In genomic region chr16:30185141-30185682, GRCh38 we compare ENCODE assay signal across 8 cellular contexts. TPM values are rescaled to one million over a fixed set of nuclear protein-coding genes. Genes with fewer than 3 reads are reported as not detected.
A peak's percentile ranks its signal among the peaks of the same experiment; 100 is the strongest.
DNase-seq lines count a peak whose midpoint lies in the region; ATAC-seq and TF ChIP-seq lines count a peak whose summit lies in the region.

No MANE protein-coding gene starts in this region.

- WGBS in heart right ventricle, 2 donors = 85 to 88% methylated on average over 12 of the region's 12 CpGs

- no peak for TF ChIP-seq CTCF in heart right ventricle (IDR thresholded peaks at IDR 0.05)

- H3K4me3 ChIP-seq in heart right ventricle = peak overlapping the region in 7 of 10 donors; percentile 51 to 85 (median 68)

- peak overlapping the region; percentile 98 for H3K27ac Mint-ChIP-seq in T-helper 1 cell treated with Interleukin-12 subunit alpha and Interleukin-12 subunit beta and Interleukin-4 antibody, amounts not matched to agents 30 μg/mL and 1 μg/mL, for 36 hours
- H3K27ac Mint-ChIP-seq in stimulated activated naive B cell treated with anti-CD40 and anti-IgM and Interleukin-4, amounts not matched to agents 10 μg/mL and 1 μg/mL and 100 μg/mL, for 72 hours = peak overlapping the region; percentile 99

- peaks cover 0 to 51% (median 10%) of the 10 kb centered on the region in 9 donors for H3K4me1 ChIP-seq in heart right ventricle

- no peaks in the 10 kb centered on the region for H3K27me3 ChIP-seq in heart right ventricle

- no peaks in the 10 kb centered on the region for H3K27me3 Mint-ChIP-seq in T-helper 1 cell treated with Interleukin-12 subunit alpha and Interleukin-12 subunit beta and Interleukin-4 antibody, amounts not matched to agents 30 μg/mL and 1 μg/mL, for 36 hours (ENCODE audit: low read depth)
- H3K27me3 Mint-ChIP-seq in stimulated activated naive B cell treated with anti-CD40 and anti-IgM and Interleukin-4, amounts not matched to agents 10 μg/mL and 1 μg/mL and 100 μg/mL, for 72 hours = no peaks in the 10 kb centered on the region

- H3K9me3 Mint-ChIP-seq in T-helper 1 cell treated with Interleukin-12 subunit alpha and Interleukin-12 subunit beta and Interleukin-4 antibody, amounts not matched to agents 30 μg/mL and 1 μg/mL, for 36 hours = no peaks in the 10 kb centered on the region
- H3K9me3 Mint-ChIP-seq in stimulated activated naive B cell treated with anti-CD40 and anti-IgM and Interleukin-4, amounts not matched to agents 10 μg/mL and 1 μg/mL and 100 μg/mL, for 72 hours = no peaks in the 10 kb centered on the region

- H3K4me1 Mint-ChIP-seq in T-helper 1 cell treated with Interleukin-12 subunit alpha and Interleukin-12 subunit beta and Interleukin-4 antibody, amounts not matched to agents 30 μg/mL and 1 μg/mL, for 36 hours (ENCODE audit: low read depth) = peaks cover 28% of the 10 kb centered on the region
- H3K4me1 Mint-ChIP-seq in stimulated activated naive B cell treated with anti-CD40 and anti-IgM and Interleukin-4, amounts not matched to agents 10 μg/mL and 1 μg/mL and 100 μg/mL, for 72 hours = peaks cover 37 to 55% of the 10 kb centered on the region in 2 donors

- intact Hi-C loops in heart right ventricle (cut with DNase I) = no loop called here

- no peaks in the 10 kb centered on the region for H3K9me3 ChIP-seq in heart right ventricle

- ATAC-seq in GM19455 (IDR thresholded peaks at IDR 0.05; ENCODE audit: unreplicated experiment) (peak; percentile 0), heart right ventricle (peak in 3 of 8 donors; percentile 1 to 2 (median 1)), HG02840 (IDR thresholded peaks at IDR 0.05; ENCODE audit: low FRiP score, unreplicated experiment) (no peak), HG03432 (IDR thresholded peaks at IDR 0.05; ENCODE audit: unreplicated experiment) (no peak)
- ATAC-seq in stimulated activated naive B cell treated with anti-CD40 and anti-IgM and Interleukin-4, amounts not matched to agents 10 μg/mL and 1 μg/mL and 100 μg/mL, for 72 hours (replicated peaks) = peak; percentile 1 to 3

- H3K27ac ChIP-seq in heart right ventricle = peak overlapping the region in 5 of 10 donors; percentile 39 to 96 (median 56)

- peaks cover 0 to 31% (median 0%) of the 10 kb centered on the region in 9 donors for H3K36me3 ChIP-seq in heart right ventricle

- peaks cover 38% of the 10 kb centered on the region for H3K36me3 Mint-ChIP-seq in T-helper 1 cell treated with Interleukin-12 subunit alpha and Interleukin-12 subunit beta and Interleukin-4 antibody, amounts not matched to agents 30 μg/mL and 1 μg/mL, for 36 hours (ENCODE audit: low read depth)
- H3K36me3 Mint-ChIP-seq in stimulated activated naive B cell treated with anti-CD40 and anti-IgM and Interleukin-4, amounts not matched to agents 10 μg/mL and 1 μg/mL and 100 μg/mL, for 72 hours = peaks cover 42 to 47% of the 10 kb centered on the region in 2 donors

- peak overlapping the region; percentile 100 for H3K4me3 Mint-ChIP-seq in T-helper 1 cell treated with Interleukin-12 subunit alpha and Interleukin-12 subunit beta and Interleukin-4 antibody, amounts not matched to agents 30 μg/mL and 1 μg/mL, for 36 hours
- H3K4me3 Mint-ChIP-seq in stimulated activated naive B cell treated with anti-CD40 and anti-IgM and Interleukin-4, amounts not matched to agents 10 μg/mL and 1 μg/mL and 100 μg/mL, for 72 hours = peak overlapping the region; percentile 98 to 99

- DNase-seq in heart right ventricle = peak; percentile 7 to 18
- DNase-seq in stimulated activated naive B cell treated with anti-CD40 and anti-IgM and Interleukin-4, amounts not matched to agents 10 μg/mL and 1 μg/mL and 100 μg/mL, for 72 hours = peak; percentile 31
- DNase-seq in D341Med (ENCODE audit: low spot score) = no peak
- no peak for DNase-seq in retina

RNA-seq across cellular contexts. Expression of gene CORO1A, which starts 1.8 kb away (rescaled TPM):
- 10 to 100 TPM in 3 of 10 donors, 1 to 10 TPM in 7; 3.3 to 54.6 (median 5.5) TPM for total RNA-seq in heart right ventricle
- 10 to 100 TPM; 11.5 to 15.3 TPM for polyA plus RNA-seq in heart right ventricle

RNA-seq across cellular contexts. Expression of gene BOLA2B, which starts 8.3 kb away (rescaled TPM):
- 10 to 100 TPM; 38.2 to 74.4 (median 55.8) TPM for total RNA-seq in heart right ventricle
- polyA plus RNA-seq in heart right ventricle = 100 to 1,000 TPM; 193 to 226 TPM

RNA-seq across cellular contexts. Expression of gene SLX1A, which starts 8.5 kb away (rescaled TPM):
- total RNA-seq in heart right ventricle = 10 to 100 TPM in 8 of 10 donors, 1 to 10 TPM in 2; 8.3 to 29.0 (median 17.7) TPM
- polyA plus RNA-seq in heart right ventricle = 10 to 100 TPM; 56.6 to 57.8 TPM

RNA-seq across cellular contexts. Expression of gene SULT1A3, which starts 13.8 kb away (rescaled TPM):
- 10 to 100 TPM in 2 of 10 donors, 1 to 10 TPM in 7, under 1 TPM in 1; 0.59 to 14.5 (median 5.9) TPM for total RNA-seq in heart right ventricle
- polyA plus RNA-seq in heart right ventricle = 10 to 100 TPM in 1 of 2 donors, 1 to 10 TPM in 1; 9.8 to 35.0 TPM

Comparison
In these comparisons a context has a peak if more than half of its experiments do, and no peak if none do; other contexts are left out.
1. ATAC-seq: peak in GM19455 (single experiment) and stimulated activated naive B cell treated with anti-CD40 and anti-IgM and Interleukin-4, amounts not matched to agents 10 μg/mL and 1 μg/mL and 100 μg/mL, for 72 hours (2 of 2); none in HG02840 (single experiment) and HG03432 (single experiment).
2. DNase-seq: peak in heart right ventricle (2 of 2) and stimulated activated naive B cell treated with anti-CD40 and anti-IgM and Interleukin-4, amounts not matched to agents 10 μg/mL and 1 μg/mL and 100 μg/mL, for 72 hours (single experiment); none in D341Med (single experiment) and retina (single experiment).